Comparison of ENCODE assay signal across 2 cellular contexts in the genomic region with DNA sequence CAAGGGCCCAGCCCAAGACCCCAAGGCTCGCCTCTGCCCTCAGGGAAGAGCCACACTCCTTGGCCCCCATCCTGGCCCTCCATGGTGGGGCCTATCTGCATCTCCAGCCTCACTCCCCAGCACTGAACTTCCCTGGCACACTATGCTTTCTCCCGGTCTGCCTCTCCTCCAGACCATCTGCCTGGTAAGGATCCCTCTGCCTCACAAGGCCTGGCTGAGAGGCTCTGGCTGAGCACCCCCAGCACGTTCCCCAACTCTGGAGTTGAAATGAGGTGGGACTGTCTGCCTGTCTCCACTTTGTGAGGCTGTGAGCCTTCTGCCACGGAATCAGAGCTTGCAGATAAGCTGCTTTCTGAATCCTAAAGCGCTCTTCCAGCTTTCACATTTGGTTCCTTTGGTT.
TF ChIP-seq lines count a peak whose summit lies in the region.

No MANE protein-coding gene starts in this region.

TF ChIP-seq in HCT116, 20 proteins besides CTCF, POLR2A, EP300 and RAD21 (continued from another document):
- no peak for TF ChIP-seq CEBPB (IDR thresholded peaks at IDR 0.05; ENCODE audit: low read depth)
- TF ChIP-seq ZFX (IDR thresholded peaks at IDR 0.05) = no peak
- no peak for TF ChIP-seq EZH2 (IDR thresholded peaks at IDR 0.05)
- TF ChIP-seq SIN3A (IDR thresholded peaks at IDR 0.05; ENCODE audit: low read depth) = no peak
- TF ChIP-seq YY1 (IDR thresholded peaks at IDR 0.05; ENCODE audit: extremely low read depth, insufficient replicate concordance, low read depth, low read length) = no peak
- no peak for TF ChIP-seq JUND (IDR thresholded peaks at IDR 0.05)
- TF ChIP-seq, protein P1, sequence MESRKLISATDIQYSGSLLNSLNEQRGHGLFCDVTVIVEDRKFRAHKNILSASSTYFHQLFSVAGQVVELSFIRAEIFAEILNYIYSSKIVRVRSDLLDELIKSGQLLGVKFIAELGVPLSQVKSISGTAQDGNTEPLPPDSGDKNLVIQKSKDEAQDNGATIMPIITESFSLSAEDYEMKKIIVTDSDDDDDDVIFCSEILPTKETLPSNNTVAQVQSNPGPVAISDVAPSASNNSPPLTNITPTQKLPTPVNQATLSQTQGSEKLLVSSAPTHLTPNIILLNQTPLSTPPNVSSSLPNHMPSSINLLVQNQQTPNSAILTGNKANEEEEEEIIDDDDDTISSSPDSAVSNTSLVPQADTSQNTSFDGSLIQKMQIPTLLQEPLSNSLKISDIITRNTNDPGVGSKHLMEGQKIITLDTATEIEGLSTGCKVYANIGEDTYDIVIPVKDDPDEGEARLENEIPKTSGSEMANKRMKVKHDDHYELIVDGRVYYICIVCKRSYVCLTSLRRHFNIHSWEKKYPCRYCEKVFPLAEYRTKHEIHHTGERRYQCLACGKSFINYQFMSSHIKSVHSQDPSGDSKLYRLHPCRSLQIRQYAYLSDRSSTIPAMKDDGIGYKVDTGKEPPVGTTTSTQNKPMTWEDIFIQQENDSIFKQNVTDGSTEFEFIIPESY (IDR thresholded peaks at IDR 0.05; ENCODE audit: extremely low read depth, insufficient replicate concordance, low read length) = no peak
- no peak for TF ChIP-seq ELF1 (IDR thresholded peaks at IDR 0.05; ENCODE audit: borderline replicate concordance, low read depth)

TF ChIP-seq in GM23338, 12 proteins besides CTCF, POLR2A, EP300 and RAD21 (continued from another document):
- no peak for TF ChIP-seq REST (IDR thresholded peaks at IDR 0.05; ENCODE audit: unreplicated experiment)
- TF ChIP-seq EZH2 (IDR thresholded peaks at IDR 0.05; ENCODE audit: low read depth, unreplicated experiment) = no peak
- no peak for TF ChIP-seq ETS1 (IDR thresholded peaks at IDR 0.05)
- no peak for TF ChIP-seq POLR2AphosphoS5 (IDR thresholded peaks at IDR 0.05; ENCODE audit: low read depth)
- TF ChIP-seq, protein P2, sequence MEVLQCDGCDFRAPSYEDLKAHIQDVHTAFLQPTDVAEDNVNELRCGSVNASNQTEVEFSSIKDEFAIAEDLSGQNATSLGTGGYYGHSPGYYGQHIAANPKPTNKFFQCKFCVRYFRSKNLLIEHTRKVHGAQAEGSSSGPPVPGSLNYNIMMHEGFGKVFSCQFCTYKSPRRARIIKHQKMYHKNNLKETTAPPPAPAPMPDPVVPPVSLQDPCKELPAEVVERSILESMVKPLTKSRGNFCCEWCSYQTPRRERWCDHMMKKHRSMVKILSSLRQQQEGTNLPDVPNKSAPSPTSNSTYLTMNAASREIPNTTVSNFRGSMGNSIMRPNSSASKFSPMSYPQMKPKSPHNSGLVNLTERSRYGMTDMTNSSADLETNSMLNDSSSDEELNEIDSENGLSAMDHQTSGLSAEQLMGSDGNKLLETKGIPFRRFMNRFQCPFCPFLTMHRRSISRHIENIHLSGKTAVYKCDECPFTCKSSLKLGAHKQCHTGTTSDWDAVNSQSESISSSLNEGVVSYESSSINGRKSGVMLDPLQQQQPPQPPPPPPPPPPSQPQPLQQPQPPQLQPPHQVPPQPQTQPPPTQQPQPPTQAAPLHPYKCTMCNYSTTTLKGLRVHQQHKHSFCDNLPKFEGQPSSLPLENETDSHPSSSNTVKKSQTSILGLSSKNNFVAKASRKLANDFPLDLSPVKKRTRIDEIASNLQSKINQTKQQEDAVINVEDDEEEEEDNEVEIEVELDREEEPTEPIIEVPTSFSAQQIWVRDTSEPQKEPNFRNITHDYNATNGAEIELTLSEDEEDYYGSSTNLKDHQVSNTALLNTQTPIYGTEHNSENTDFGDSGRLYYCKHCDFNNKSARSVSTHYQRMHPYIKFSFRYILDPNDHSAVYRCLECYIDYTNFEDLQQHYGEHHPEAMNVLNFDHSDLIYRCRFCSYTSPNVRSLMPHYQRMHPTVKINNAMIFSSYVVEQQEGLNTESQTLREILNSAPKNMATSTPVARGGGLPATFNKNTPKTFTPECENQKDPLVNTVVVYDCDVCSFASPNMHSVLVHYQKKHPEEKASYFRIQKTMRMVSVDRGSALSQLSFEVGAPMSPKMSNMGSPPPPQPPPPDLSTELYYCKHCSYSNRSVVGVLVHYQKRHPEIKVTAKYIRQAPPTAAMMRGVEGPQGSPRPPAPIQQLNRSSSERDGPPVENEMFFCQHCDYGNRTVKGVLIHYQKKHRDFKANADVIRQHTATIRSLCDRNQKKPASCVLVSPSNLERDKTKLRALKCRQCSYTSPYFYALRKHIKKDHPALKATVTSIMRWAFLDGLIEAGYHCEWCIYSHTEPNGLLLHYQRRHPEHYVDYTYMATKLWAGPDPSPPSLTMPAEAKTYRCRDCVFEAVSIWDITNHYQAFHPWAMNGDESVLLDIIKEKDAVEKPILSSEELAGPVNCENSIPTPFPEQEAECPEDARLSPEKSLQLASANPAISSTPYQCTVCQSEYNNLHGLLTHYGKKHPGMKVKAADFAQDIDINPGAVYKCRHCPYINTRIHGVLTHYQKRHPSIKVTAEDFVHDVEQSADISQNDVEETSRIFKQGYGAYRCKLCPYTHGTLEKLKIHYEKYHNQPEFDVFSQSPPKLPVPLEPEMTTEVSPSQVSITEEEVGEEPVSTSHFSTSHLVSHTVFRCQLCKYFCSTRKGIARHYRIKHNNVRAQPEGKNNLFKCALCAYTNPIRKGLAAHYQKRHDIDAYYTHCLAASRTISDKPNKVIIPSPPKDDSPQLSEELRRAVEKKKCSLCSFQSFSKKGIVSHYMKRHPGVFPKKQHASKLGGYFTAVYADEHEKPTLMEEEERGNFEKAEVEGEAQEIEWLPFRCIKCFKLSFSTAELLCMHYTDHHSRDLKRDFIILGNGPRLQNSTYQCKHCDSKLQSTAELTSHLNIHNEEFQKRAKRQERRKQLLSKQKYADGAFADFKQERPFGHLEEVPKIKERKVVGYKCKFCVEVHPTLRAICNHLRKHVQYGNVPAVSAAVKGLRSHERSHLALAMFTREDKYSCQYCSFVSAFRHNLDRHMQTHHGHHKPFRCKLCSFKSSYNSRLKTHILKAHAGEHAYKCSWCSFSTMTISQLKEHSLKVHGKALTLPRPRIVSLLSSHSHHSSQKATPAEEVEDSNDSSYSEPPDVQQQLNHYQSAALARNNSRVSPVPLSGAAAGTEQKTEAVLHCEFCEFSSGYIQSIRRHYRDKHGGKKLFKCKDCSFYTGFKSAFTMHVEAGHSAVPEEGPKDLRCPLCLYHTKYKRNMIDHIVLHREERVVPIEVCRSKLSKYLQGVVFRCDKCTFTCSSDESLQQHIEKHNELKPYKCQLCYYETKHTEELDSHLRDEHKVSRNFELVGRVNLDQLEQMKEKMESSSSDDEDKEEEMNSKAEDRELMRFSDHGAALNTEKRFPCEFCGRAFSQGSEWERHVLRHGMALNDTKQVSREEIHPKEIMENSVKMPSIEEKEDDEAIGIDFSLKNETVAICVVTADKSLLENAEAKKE (CRISPR knock-in tag; IDR thresholded peaks at IDR 0.05) = no peak
- no peak for TF ChIP-seq CREB1 (CRISPR knock-in tag; IDR thresholded peaks at IDR 0.05; ENCODE audit: low read depth)
- TF ChIP-seq NANOG (IDR thresholded peaks at IDR 0.05; ENCODE audit: borderline replicate concordance) = no peak
- TF ChIP-seq STAT1 (IDR thresholded peaks at IDR 0.05; ENCODE audit: unreplicated experiment) = no peak
- no peak for TF ChIP-seq ZNF331 (CRISPR knock-in tag; IDR thresholded peaks at IDR 0.05; ENCODE audit: low read depth)
- TF ChIP-seq JUNB (IDR thresholded peaks at IDR 0.05; ENCODE audit: unreplicated experiment) = no peak
- no peak for TF ChIP-seq EZH2phosphoT487 (IDR thresholded peaks at IDR 0.05; ENCODE audit: unreplicated experiment)
TF ChIP-seq in GM23338: peak in this region for 0.
